In genomic region chr12:105409881-105410471, GRCh38 we compare ENCODE assay signal across 9 cellular contexts.
DNase-seq lines count a peak whose midpoint lies in the region; ATAC-seq and TF ChIP-seq lines count a peak whose summit lies in the region.
"Had no signal": no experiment of that assay in that cellular context is flagged by ENCODE, and none has a peak within 500 bp of the region (broad histone marks: within the 10 kb centered on the region; RNA-seq: fewer than 3 reads in every experiment).

No MANE protein-coding gene starts in this region.

- H3K4me1 ChIP-seq in osteoblast (ENCODE audit: insufficient read depth, low read length) = peaks cover 15% of the 10 kb centered on the region
- no peaks in the 10 kb centered on the region for H3K4me1 ChIP-seq in testis

- H3K27ac ChIP-seq in osteoblast (ENCODE audit: low read depth, low read length) = no peak overlapping the region
- no peak overlapping the region for H3K27ac ChIP-seq in testis
- H3K27ac ChIP-seq: 22Rv1 had no signal

- no peak for ATAC-seq in GM19023 (IDR thresholded peaks at IDR 0.05; ENCODE audit: unreplicated experiment)
- ATAC-seq in HG03354 (IDR thresholded peaks at IDR 0.05; ENCODE audit: poor library complexity, severe bottlenecking, unreplicated experiment) = no peak

- H3K27me3 ChIP-seq in osteoblast (ENCODE audit: insufficient read depth, low read length) = no peaks in the 10 kb centered on the region
- no peaks in the 10 kb centered on the region for H3K27me3 ChIP-seq in testis

- intact Hi-C loops in testis (cut with DNase I; ENCODE audit: low total_unique reads) = no loop called here

- no peaks in the 10 kb centered on the region for H3K79me2 ChIP-seq in osteoblast (ENCODE audit: insufficient read depth, low read length)

- DNase-seq in DMS 273 (lab: John Stamatoyannopoulos, UW; ENCODE audit: unreplicated experiment) (peak; percentile 51), DMS 273 treated with DMSO at 0.1 percent for 48 hours (lab: John Stamatoyannopoulos, UW) (no peak), NCI-H2227 (lab: John Stamatoyannopoulos, UW; ENCODE audit: unreplicated experiment) (peak; percentile 77), dedifferentiated amniotic fluid mesenchymal stem cell (ENCODE audit: extremely low spot score) (peak; percentile 61), osteoblast (ENCODE audit: insufficient read length, low spot score, missing footprints) (peak; percentile 56), testis (no peak)

- peak overlapping the region; percentile 79 for H3K4me2 ChIP-seq in osteoblast (ENCODE audit: insufficient read depth, low read length)

- no peak for TF ChIP-seq POLR2A in testis (IDR thresholded peaks at IDR 0.05)

- no peaks in the 10 kb centered on the region for H3K9me3 ChIP-seq in osteoblast (ENCODE audit: low read depth, low read length)
- no peaks in the 10 kb centered on the region for H3K9me3 ChIP-seq in testis

- TF ChIP-seq CTCF in osteoblast (IDR thresholded peaks at IDR 0.05; ENCODE audit: extremely low read depth, low read depth, low read length) = no peak
- no peak for TF ChIP-seq CTCF in testis (IDR thresholded peaks at IDR 0.05)

- peak overlapping the region; percentile 40 for H2AFZ ChIP-seq in osteoblast (ENCODE audit: low read length)

- peak overlapping the region; percentile 58 for H3K4me3 ChIP-seq in osteoblast (ENCODE audit: insufficient read depth, low read length)
- H3K4me3 ChIP-seq in testis = no peak overlapping the region

- H4K20me1 ChIP-seq in osteoblast (ENCODE audit: insufficient read depth, low read length) = no peaks in the 10 kb centered on the region

- H3K36me3 ChIP-seq in osteoblast (ENCODE audit: insufficient read depth, low read length) (no peaks in the 10 kb centered on the region), testis (ENCODE audit: low read depth, missing control alignments) (no peaks in the 10 kb centered on the region)

- WGBS in testis, 2 donors = 34 to 37% methylated on average over 7 of the region's 7 CpGs

Comparison
In these comparisons a context has a peak if more than half of its experiments do, and no peak if none do; other contexts are left out.
1. DNase-seq: peak in DMS 273 (single experiment), NCI-H2227 (single experiment), dedifferentiated amniotic fluid mesenchymal stem cell (single experiment) and osteoblast (single experiment); none in DMS 273 treated with DMSO at 0.1 percent for 48 hours (single experiment) and testis (single experiment).